ENCODE assay signal across 16 cellular contexts in genomic region chr5:79691007-79691406, GRCh38. TPM values are rescaled to one million over a fixed set of nuclear protein-coding genes. Genes with fewer than 3 reads are reported as not detected.
DNase-seq lines count a peak whose midpoint lies in the region; ATAC-seq and TF ChIP-seq lines count a peak whose summit lies in the region.
"Had no signal": no experiment of that assay in that cellular context is flagged by ENCODE, and none has a peak within 500 bp of the region (broad histone marks: within the 10 kb centered on the region; RNA-seq: fewer than 3 reads in every experiment).

No MANE protein-coding gene starts in this region.

- in situ Hi-C loops in KBM-7 (cut with MboI; ENCODE audit: low pct_unique_long_range_greater_than_20kb, low sequenced_read_pairs), result no loop called here

- no peaks in the 10 kb centered on the region; the same call in 1 of the 2 replicates for H3K27me3 Mint-ChIP-seq in WTC11 (ENCODE audit: low read depth)
- H3K27me3 Mint-ChIP-seq in effector memory CD8-positive, alpha-beta T cell, result no peaks in the 10 kb centered on the region
- H3K27me3 Mint-ChIP-seq: activated CD8-positive, alpha-beta memory T cell treated with anti-CD3 and anti-CD28 coated beads, Interleukin-2, amount 10 ng/mL, durations not matched to agents 7 days and 5 days had no signal

- TF ChIP-seq EP300 in ovary (IDR thresholded peaks at IDR 0.05), result no peak

- H3K4me3 ChIP-seq in right atrium auricular region, result peak overlapping the region; percentile 64 to 75
- peak overlapping the region; percentile 49 for H3K4me3 ChIP-seq in ovary
- no peak overlapping the region for H3K4me3 ChIP-seq in SJCRH30

- intact Hi-C loops in ovary (cut with DNase I), result no loop called here

- 50 to 54% (median 50%) methylated on average over 1 of the region's 1 CpG for WGBS in ovary, 3 donors

- H3K27me3 ChIP-seq in right atrium auricular region (no peaks in the 10 kb centered on the region), ovary (no peaks in the 10 kb centered on the region), SJCRH30 (no peaks in the 10 kb centered on the region)

- TF ChIP-seq CTCF in WTC11 (IDR thresholded peaks at IDR 0.05) (no peak), right atrium auricular region (IDR thresholded peaks at IDR 0.05) (no peak), ovary (IDR thresholded peaks at IDR 0.05) (no peak)

- H3K36me3 ChIP-seq in right atrium auricular region, result peaks cover 3% of the 10 kb centered on the region
- no peaks in the 10 kb centered on the region for H3K36me3 ChIP-seq in ovary
- H3K36me3 ChIP-seq in SJCRH30, result peaks cover 4% of the 10 kb centered on the region

- peaks cover 9% of the 10 kb centered on the region for H3K9me3 Mint-ChIP-seq in WTC11
- H3K9me3 Mint-ChIP-seq in effector memory CD8-positive, alpha-beta T cell, result peaks cover 0 to 2% of the 10 kb centered on the region in 2 donors

- CTCF ChIA-PET in WTC11 (lab: Charles Lee), result interaction anchor here (3.7 kb wide), 1 partner anchor 83 kb away, joined by 40 read pairs; no protein-coding TSS in a partner anchor

- ATAC-seq in WTC11, result no peak
- ATAC-seq in effector memory CD8-positive, alpha-beta T cell (replicated peaks), result no peak
- ATAC-seq: activated CD8-positive, alpha-beta memory T cell treated with anti-CD3 and anti-CD28 coated beads, Interleukin-2, amount 10 ng/mL, durations not matched to agents 7 days and 5 days had no signal

- H3K9me3 ChIP-seq in right atrium auricular region (no peaks in the 10 kb centered on the region), ovary (no peaks in the 10 kb centered on the region), SJCRH30 (replicated peaks) (no peaks in the 10 kb centered on the region)

- POLR2A ChIA-PET in WTC11 (lab: Charles Lee), result no interaction called here

- no peaks in the 10 kb centered on the region for H3K36me3 Mint-ChIP-seq in WTC11
- peaks cover 5% of the 10 kb centered on the region for H3K36me3 Mint-ChIP-seq in effector memory CD8-positive, alpha-beta T cell (ENCODE audit: insufficient read depth)

- H3K4me1 ChIP-seq in right atrium auricular region, result peaks cover 0 to 15% of the 10 kb centered on the region in 2 donors
- peaks cover 15% of the 10 kb centered on the region for H3K4me1 ChIP-seq in ovary (ENCODE audit: insufficient read depth)
- H3K4me1 ChIP-seq in SJCRH30, result no peaks in the 10 kb centered on the region

- no peak for TF ChIP-seq POLR2A in ovary (IDR thresholded peaks at IDR 0.05)

- peak overlapping the region; percentile 73 for H3K4me3 Mint-ChIP-seq in WTC11
- no peak overlapping the region for H3K4me3 Mint-ChIP-seq in effector memory CD8-positive, alpha-beta T cell
- H3K4me3 Mint-ChIP-seq: activated CD8-positive, alpha-beta memory T cell treated with anti-CD3 and anti-CD28 coated beads, Interleukin-2, amount 10 ng/mL, durations not matched to agents 7 days and 5 days; CD14-positive monocyte had no signal

- peak overlapping the region; percentile 86 to 96 for H3K27ac ChIP-seq in right atrium auricular region
- H3K27ac ChIP-seq in ovary, result peak overlapping the region in 1 of 2 donors; percentile 92
- no peak overlapping the region for H3K27ac ChIP-seq in SJCRH30

- H3K27ac Mint-ChIP-seq in WTC11, result no peak overlapping the region
- no peak overlapping the region for H3K27ac Mint-ChIP-seq in effector memory CD8-positive, alpha-beta T cell
- H3K27ac Mint-ChIP-seq: activated CD8-positive, alpha-beta memory T cell treated with anti-CD3 and anti-CD28 coated beads, Interleukin-2, amount 10 ng/mL, durations not matched to agents 7 days and 5 days had no signal

- H3K4me1 Mint-ChIP-seq in WTC11, result peaks cover 33% of the 10 kb centered on the region
- H3K4me1 Mint-ChIP-seq in effector memory CD8-positive, alpha-beta T cell (ENCODE audit: low read depth in 2 of 2), result peaks cover 3 to 11% of the 10 kb centered on the region in 2 donors
- H3K4me1 Mint-ChIP-seq: activated CD8-positive, alpha-beta memory T cell treated with anti-CD3 and anti-CD28 coated beads, Interleukin-2, amount 10 ng/mL, durations not matched to agents 7 days and 5 days had no signal

- DNase-seq in DMS53 (lab: John Stamatoyannopoulos, UW) (peak; percentile 49), WTC11 (ENCODE audit: low spot score) (no peak), right atrium auricular region (ENCODE audit: low spot score) (no peak), ovary (no peak), SJCRH30 (no peak), KBM-7 (no peak), COLO829 (ENCODE audit: low spot score) (no peak)
- no peak for DNase-seq in effector memory CD8-positive, alpha-beta T cell
- DNase-seq: activated CD8-positive, alpha-beta memory T cell treated with anti-CD3 and anti-CD28 coated beads, Interleukin-2, amount 10 ng/mL, durations not matched to agents 7 days and 5 days; DMS153; IMR-90; NCI-H1694 treated with DMSO at 0.1 percent for 48 hours; NCI-H345; NK-92 treated with Interleukin-12 subunit alpha and Interleukin-12 subunit beta, amount 100 ng/mL, for 24 hours; stimulated activated CD4-positive, alpha-beta T cell treated with anti-CD3 and anti-CD28 coated beads, Interleukin-4, amount 100 ng/mL, for 24 hours had no signal

TF ChIP-seq in WTC11, 78 proteins besides CTCF, POLR2A, EP300 and RAD21:
- TF ChIP-seq TCF7 (CRISPR knock-in tag; IDR thresholded peaks at IDR 0.05; ENCODE audit: low read depth), result no peak
- TF ChIP-seq PREB (CRISPR knock-in tag; IDR thresholded peaks at IDR 0.05; ENCODE audit: borderline replicate concordance), result no peak
- no peak for TF ChIP-seq GABPB1 (CRISPR knock-in tag; IDR thresholded peaks at IDR 0.05)
- no peak for TF ChIP-seq ZNF671 (CRISPR knock-in tag; IDR thresholded peaks at IDR 0.05)
- TF ChIP-seq TP53 (CRISPR knock-in tag; IDR thresholded peaks at IDR 0.05), result no peak
- TF ChIP-seq PRRX2 (CRISPR knock-in tag; IDR thresholded peaks at IDR 0.05), result no peak
- no peak for TF ChIP-seq NFATC4 (CRISPR knock-in tag; IDR thresholded peaks at IDR 0.05)

RNA-seq across cellular contexts. Expression of gene CMYA5, which starts 1.4 kb away (rescaled TPM):
- total RNA-seq in WTC11 (2021), result 0.98 to 1.2 TPM (median 1.1 TPM) in 3 replicates
- total RNA-seq in right atrium auricular region, result 1,000 to 10,000 TPM; 1,199 to 1,662 TPM
- 10 to 100 TPM; 27.3 to 65.6 (median 42.9) TPM for total RNA-seq in ovary
- polyA plus RNA-seq in ovary, result 10 to 100 TPM; 13.7 to 15.1 TPM
- 0.20 and 0.22 TPM in 2 replicates for total RNA-seq in SJCRH30 (2014; rRNA removed; shearing (Covaris generic))

Comparison
In these comparisons a context has a peak if more than half of its experiments do, and no peak if none do; other contexts are left out.
1. RNA of gene CMYA5, which starts 1.4 kb away (total RNA-seq): 1,199 to 1,662 TPM in right atrium auricular region; 27.3 to 65.6 TPM in ovary, 0.98 to 1.2 TPM in WTC11 and 0.20 to 0.22 TPM in SJCRH30; every median in the first group is over 10 times any median in the second.